In genomic region chr10:119103687-119104652, GRCh38 we compare ENCODE assay signal across 8 cellular contexts. TPM values are rescaled to one million over a fixed set of nuclear protein-coding genes. Genes with fewer than 3 reads are reported as not detected.
DNase-seq lines count a peak whose midpoint lies in the region; ATAC-seq and TF ChIP-seq lines count a peak whose summit lies in the region.

Gene DENND10, plus strand, starts transcription at chr10:119104113. Its CDS starts 30 bp downstream, at chr10:119104143.

- TF ChIP-seq CTCF in CD4-positive, alpha-beta T cell (IDR thresholded peaks at IDR 0.05) = no peak
- TF ChIP-seq CTCF in foreskin keratinocyte (conservative IDR thresholded peaks at IDR 0.05) = no peak
- no peak for TF ChIP-seq CTCF in neural progenitor cell (IDR thresholded peaks at IDR 0.05)
- peak in 1 of 7 experiments; percentile 14 for TF ChIP-seq CTCF in stomach (IDR thresholded peaks at IDR 0.05)

- H3K36me3 ChIP-seq in neural progenitor cell (no peaks in the 10 kb centered on the region), stomach (peaks cover 6 to 16% (median 13%) of the 10 kb centered on the region in 4 donors)

- WGBS in stomach, 5 donors = 4 to 9% (median 5%) methylated on average over 21 to 94 of the region's 98 CpGs

- H3K79me2 ChIP-seq in neural progenitor cell (ENCODE audit: low read depth) = peaks cover 27% of the 10 kb centered on the region

- peaks cover 13% of the 10 kb centered on the region for H3K4me1 Mint-ChIP-seq in CD4-positive, alpha-beta T cell (ENCODE audit: low read depth)
- peaks cover 7% of the 10 kb centered on the region for H3K4me1 Mint-ChIP-seq in neural progenitor cell

- intact Hi-C loops in CD4-positive, alpha-beta T cell (cut with DNase I, micrococcal nuclease) = loop anchor here in 1 of 2 experiments (1.0 to 10.0 kb wide), 3 partner anchors 24 to 621 kb away; partner anchors contain the start of genes EIF3A, INPP5F and SFXN4
- intact Hi-C loops in stomach (cut with DNase I; ENCODE audit: low total_unique reads) = no loop called here

- no peaks in the 10 kb centered on the region for H3K9me3 ChIP-seq in CD4-positive, alpha-beta T cell (ENCODE audit: control insufficient read depth, low read length)
- no peaks in the 10 kb centered on the region for H3K9me3 ChIP-seq in neural progenitor cell (ENCODE audit: low read depth)
- no peaks in the 10 kb centered on the region for H3K9me3 ChIP-seq in stomach

- ATAC-seq in CD4-positive, alpha-beta T cell (ENCODE audit: poor library complexity) = peak; percentile 77
- ATAC-seq in HG03442 (IDR thresholded peaks at IDR 0.05; ENCODE audit: unreplicated experiment) = peak; percentile 84
- ATAC-seq in foreskin keratinocyte = peak; percentile 73

- peak within 1 kb of the TSS; percentile 87 for H3K4me2 ChIP-seq in neural progenitor cell

- POLR2A ChIA-PET in CD4-positive, alpha-beta T cell (lab: Charles Lee) = interaction anchor here (0.5 to 4.8 kb wide), 18 partner anchors 10 to 768 kb away, joined by 3 to 58 read pairs (median 5); partner anchors contain the start of genes EIF3A, GRK5, MCMBP and RGS10

- H3K27ac ChIP-seq in CD4-positive, alpha-beta T cell (ENCODE audit: low read depth, low read length) = no peak within 1 kb of the TSS
- H3K27ac ChIP-seq in foreskin keratinocyte (peak within 1 kb of the TSS; percentile 74), neural progenitor cell (no peak within 1 kb of the TSS), stomach (peak within 1 kb of the TSS; percentile 75 to 95 (median 87))

- peaks cover 15% of the 10 kb centered on the region for H4K20me1 ChIP-seq in neural progenitor cell (ENCODE audit: low read depth)

- H3K4me3 ChIP-seq in neural progenitor cell (peak within 1 kb of the TSS; percentile 92), stomach (peak within 1 kb of the TSS; percentile 87 to 96 (median 91))

- CTCF ChIA-PET in CD4-positive, alpha-beta T cell (lab: Charles Lee) = interaction anchor here (0.6 to 1.4 kb wide), 7 partner anchors 8 to 401 kb away, joined by 3 to 4 read pairs (median 3); no protein-coding TSS in a partner anchor

- H3F3A ChIP-seq in neural progenitor cell (ENCODE audit: low read depth) = peaks cover 4% of the 10 kb centered on the region

- no peak for TF ChIP-seq POLR2A in stomach (IDR thresholded peaks at IDR 0.05)

- H3K9ac ChIP-seq in neural progenitor cell = peak within 1 kb of the TSS; percentile 68

- H3K27me3 ChIP-seq in CD4-positive, alpha-beta T cell (ENCODE audit: control insufficient read depth, insufficient read depth, low read length) = no peaks in the 10 kb centered on the region
- H3K27me3 ChIP-seq in foreskin keratinocyte (no peaks in the 10 kb centered on the region), neural progenitor cell (no peaks in the 10 kb centered on the region), stomach (no peaks in the 10 kb centered on the region)

- peak within 1 kb of the TSS; percentile 95 for H3K4me3 Mint-ChIP-seq in CD4-positive, alpha-beta T cell
- peak within 1 kb of the TSS; percentile 89 for H3K4me3 Mint-ChIP-seq in neural progenitor cell

- H3K4me1 ChIP-seq in foreskin keratinocyte (peaks cover 18% of the 10 kb centered on the region), neural progenitor cell (peaks cover 8% of the 10 kb centered on the region), stomach (peaks cover 11 to 40% (median 15%) of the 10 kb centered on the region in 4 donors)

- H3K27me3 Mint-ChIP-seq in CD4-positive, alpha-beta T cell = no peaks in the 10 kb centered on the region
- H3K27me3 Mint-ChIP-seq in neural progenitor cell (ENCODE audit: insufficient read depth, low read depth) = peaks cover 8% of the 10 kb centered on the region

- DNase-seq in CD4-positive, alpha-beta T cell = peak; percentile 51 to 78 (median 68)
- DNase-seq in GM19240 (ENCODE audit: insufficient read length, low spot score) (peak; percentile 65), RPMI7951 (ENCODE audit: low read depth) (peak; percentile 63), foreskin keratinocyte (peak in 1 of 2 donors; percentile 51), neural progenitor cell (ENCODE audit: low spot score) (peak; percentile 91), stomach (peak; percentile 85)
- DNase-seq in activated gamma-delta T cell treated with anti-CD3 and anti-CD28 coated beads, Interleukin-2, amount 50 U/mL, for 16 hours (ENCODE audit: low read depth) = peak; percentile 62

- peak within 1 kb of the TSS; percentile 99 for H2AFZ ChIP-seq in neural progenitor cell (replicated peaks)

- no peak for TF ChIP-seq EP300 in stomach (IDR thresholded peaks at IDR 0.05)

- H3K9me3 Mint-ChIP-seq in CD4-positive, alpha-beta T cell = no peaks in the 10 kb centered on the region
- H3K9me3 Mint-ChIP-seq in neural progenitor cell = no peaks in the 10 kb centered on the region

- peak within 1 kb of the TSS; percentile 94 for H3K27ac Mint-ChIP-seq in CD4-positive, alpha-beta T cell
- peak within 1 kb of the TSS; percentile 3 for H3K27ac Mint-ChIP-seq in neural progenitor cell

- peaks cover 11% of the 10 kb centered on the region for H3K36me3 Mint-ChIP-seq in CD4-positive, alpha-beta T cell (ENCODE audit: low read depth)
- H3K36me3 Mint-ChIP-seq in neural progenitor cell = peaks cover 6% of the 10 kb centered on the region

RNA-seq across cellular contexts. Expression of gene DENND10, which starts in this region (rescaled TPM):
- 10 to 100 TPM; 40.4 to 45.6 TPM for total RNA-seq in CD4-positive, alpha-beta T cell
- 36.3 and 37.9 TPM in 2 replicates for total RNA-seq in RPMI7951 (2014; rRNA removed; shearing (Covaris generic))
- 49.8 and 52.6 TPM in 2 replicates for total RNA-seq in foreskin keratinocyte
- 21.8 and 23.3 TPM in 2 replicates for polyA plus RNA-seq in foreskin keratinocyte
- 93.0 and 112 TPM in 2 replicates for total RNA-seq in neural progenitor cell (ENCODE audit: low replicate concordance)
- 10 to 100 TPM in 4 of 5 donors, 1 to 10 TPM in 1; 8.9 to 82.3 (median 36.0) TPM for total RNA-seq in stomach
- 10 to 100 TPM; 13.3 to 35.0 (median 20.2) TPM for polyA plus RNA-seq in stomach

Comparison
In these comparisons a context has a peak if more than half of its experiments do, and no peak if none do; other contexts are left out.
1. H3K27ac ChIP-seq: peak in foreskin keratinocyte (single experiment) and stomach (5 of 5); none in CD4-positive, alpha-beta T cell (single experiment) and neural progenitor cell (single experiment).
2. Peak in every context shown above with its lines, with median percentiles within 50 percentile points of each other: ATAC-seq.